ENCODE assay signal across 1 cellular context in genomic region chr2:85539361-85540130, GRCh38.
A peak's percentile ranks its signal among the peaks of the same experiment; 100 is the strongest.
TF ChIP-seq lines count a peak whose summit lies in the region.

No MANE protein-coding gene starts in this region.

TF ChIP-seq in SK-N-SH treated with all-trans-retinoic acid at 6 μM for 48 hours, 23 proteins besides CTCF, POLR2A, EP300 and RAD21 (continued from another document):
- TF ChIP-seq CREB5 (CRISPR knock-in tag; IDR thresholded peaks at IDR 0.05; ENCODE audit: low read depth) = no peak
- no peak for TF ChIP-seq ARNTL (CRISPR knock-in tag; IDR thresholded peaks at IDR 0.05; ENCODE audit: borderline replicate concordance, low read depth)
- no peak for TF ChIP-seq BACH2 (CRISPR knock-in tag; IDR thresholded peaks at IDR 0.05; ENCODE audit: borderline replicate concordance)
- no peak for TF ChIP-seq ZFP3 (CRISPR knock-in tag; IDR thresholded peaks at IDR 0.05)
- TF ChIP-seq ESRRG (CRISPR knock-in tag; IDR thresholded peaks at IDR 0.05) = no peak
- TF ChIP-seq ZFP30 (CRISPR knock-in tag; IDR thresholded peaks at IDR 0.05) = peak; percentile 39; the same call in 1 of the 2 replicates
- TF ChIP-seq TOX (CRISPR knock-in tag; IDR thresholded peaks at IDR 0.05; ENCODE audit: borderline replicate concordance) = no peak
- TF ChIP-seq ZNF8 (CRISPR knock-in tag; IDR thresholded peaks at IDR 0.05) = no peak
- 0 out of 2 replicates have a peak, but pooled peaks have one; percentile 15 for TF ChIP-seq GLIS3 (CRISPR knock-in tag; IDR thresholded peaks at IDR 0.05)
